Comparison of ENCODE assay signal across 8 cellular contexts in genomic region chr11:66051766-66052663, GRCh38. TPM values are rescaled to one million over a fixed set of nuclear protein-coding genes. Genes with fewer than 3 reads are reported as not detected.
DNase-seq lines count a peak whose midpoint lies in the region; ATAC-seq and TF ChIP-seq lines count a peak whose summit lies in the region.

TSS of gene SF3B2 (plus strand) at chr11:66052364. CDS start at chr11:66052385, 21 bp downstream.

- ATAC-seq in HG02678 (IDR thresholded peaks at IDR 0.05; ENCODE audit: unreplicated experiment) (peak; percentile 94), Right ventricle myocardium inferior (peak; percentile 97)
- peak; percentile 99 for ATAC-seq in activated naive CD8-positive, alpha-beta T cell treated with anti-CD3 and anti-CD28 coated beads, Interleukin-2, amount 10 ng/mL, durations not matched to agents 7 days and 5 days (ENCODE audit: low read depth)

- no peaks in the 10 kb centered on the region for H3K27me3 ChIP-seq in SU-DHL-6 (ENCODE audit: low read length)
- H3K27me3 ChIP-seq in parathyroid adenoma (ENCODE audit: control insufficient read depth, insufficient read depth, low read length): no peaks in the 10 kb centered on the region
- H3K27me3 ChIP-seq in tibial nerve: peaks cover 0 to 19% of the 10 kb centered on the region in 2 donors

- H3K4me3 ChIP-seq in GM12864 (ENCODE audit: low read depth, low read length) (peak within 1 kb of the TSS; percentile 94), SU-DHL-6 (ENCODE audit: insufficient read depth, low read length, poor library complexity, severe bottlenecking) (peak within 1 kb of the TSS; percentile 93), parathyroid adenoma (ENCODE audit: low read depth, low read length) (peak within 1 kb of the TSS; percentile 92), tibial nerve (peak within 1 kb of the TSS; percentile 85 to 98 (median 92))

- peak within 1 kb of the TSS; percentile 47 for H3K27ac ChIP-seq in SU-DHL-6 (ENCODE audit: low read depth, low read length)
- peak within 1 kb of the TSS; percentile 84 for H3K27ac ChIP-seq in parathyroid adenoma
- H3K27ac ChIP-seq in tibial nerve: peak within 1 kb of the TSS; percentile 85 to 95 (median 92)

- H3K9me3 Mint-ChIP-seq in activated naive CD8-positive, alpha-beta T cell treated with anti-CD3 and anti-CD28 coated beads, Interleukin-2, amount 10 ng/mL, durations not matched to agents 7 days and 5 days: no peaks in the 10 kb centered on the region

- no peaks in the 10 kb centered on the region for H3F3A ChIP-seq in SU-DHL-6 (ENCODE audit: insufficient read depth)

- peak; percentile 94 to 95 for TF ChIP-seq EP300 in tibial nerve (IDR thresholded peaks at IDR 0.05)

- H4K20me1 ChIP-seq in SU-DHL-6 (ENCODE audit: low read depth, low read length): no peaks in the 10 kb centered on the region

- peaks cover 20% of the 10 kb centered on the region for H3K36me3 Mint-ChIP-seq in activated naive CD8-positive, alpha-beta T cell treated with anti-CD3 and anti-CD28 coated beads, Interleukin-2, amount 10 ng/mL, durations not matched to agents 7 days and 5 days

- peak within 1 kb of the TSS; percentile 92 for H3K27ac Mint-ChIP-seq in activated naive CD8-positive, alpha-beta T cell treated with anti-CD3 and anti-CD28 coated beads, Interleukin-2, amount 10 ng/mL, durations not matched to agents 7 days and 5 days

- POLR2A ChIA-PET in activated naive CD8-positive, alpha-beta T cell treated with anti-CD3 and anti-CD28 coated beads, Interleukin-2, amount 10 ng/mL, durations not matched to agents 7 days and 5 days (lab: Charles Lee): interaction anchor here (0.6 to 6.5 kb wide), 24 partner anchors 11 to 437 kb away, joined by 3 to 62 read pairs (median 5); partner anchors contain the start of genes BANF1, CCDC85B, CFL1 and EIF1AD

- peak; percentile 96 for DNase-seq in GM12864 (ENCODE audit: low read depth)
- DNase-seq in NCI-H128 (lab: John Stamatoyannopoulos, UW; ENCODE audit: unreplicated experiment): peak; percentile 97
- DNase-seq in activated naive CD8-positive, alpha-beta T cell treated with anti-CD3 and anti-CD28 coated beads, Interleukin-2, amount 10 ng/mL, durations not matched to agents 7 days and 5 days: peak; percentile 96
- peak; percentile 99 for DNase-seq in Right ventricle myocardium inferior (ENCODE audit: missing footprints)
- DNase-seq in tibial nerve (ENCODE audit: low spot score in 2 of 2): peak; percentile 89 to 91

- H2AFZ ChIP-seq in SU-DHL-6 (ENCODE audit: low read depth, low read length, severe bottlenecking) (peak within 1 kb of the TSS; percentile 78), parathyroid adenoma (peak within 1 kb of the TSS; percentile 89)

- peak; percentile 45 to 71 for TF ChIP-seq POLR2A in tibial nerve (IDR thresholded peaks at IDR 0.05)

- intact Hi-C loops in Right ventricle myocardium inferior (cut with DNase I): no loop called here

- H3K36me3 ChIP-seq in SU-DHL-6 (ENCODE audit: low read length): peaks cover 11% of the 10 kb centered on the region; the same call in 1 of the 2 replicates
- H3K36me3 ChIP-seq in parathyroid adenoma (ENCODE audit: control insufficient read depth, insufficient read depth, low read length): no peaks in the 10 kb centered on the region
- peaks cover 0 to 35% (median 11%) of the 10 kb centered on the region in 3 donors for H3K36me3 ChIP-seq in tibial nerve

- TF ChIP-seq CTCF in GM12864 (IDR thresholded peaks at IDR 0.05; ENCODE audit: low read depth, low read length, missing control alignments): no peak
- no peak for TF ChIP-seq CTCF in SU-DHL-6 (IDR thresholded peaks at IDR 0.05; ENCODE audit: insufficient read depth, low read length, poor library complexity, severe bottlenecking)
- peak; percentile 15 for TF ChIP-seq CTCF in parathyroid adenoma (IDR thresholded peaks at IDR 0.05)
- peak in 1 of 5 experiments; percentile 45 for TF ChIP-seq CTCF in tibial nerve (IDR thresholded peaks at IDR 0.05)

- H3K4me2 ChIP-seq in SU-DHL-6 (ENCODE audit: low read depth, low read length, poor library complexity, severe bottlenecking) (peak within 1 kb of the TSS; percentile 78), parathyroid adenoma (ENCODE audit: low read length) (peak within 1 kb of the TSS; percentile 78)

- peak within 1 kb of the TSS; percentile 93 for H3K9ac ChIP-seq in SU-DHL-6 (ENCODE audit: low read length)
- H3K9ac ChIP-seq in parathyroid adenoma: peak within 1 kb of the TSS; percentile 40

- peaks cover 10% of the 10 kb centered on the region for H3K27me3 Mint-ChIP-seq in activated naive CD8-positive, alpha-beta T cell treated with anti-CD3 and anti-CD28 coated beads, Interleukin-2, amount 10 ng/mL, durations not matched to agents 7 days and 5 days

- no peaks in the 10 kb centered on the region for H3K9me3 ChIP-seq in SU-DHL-6 (ENCODE audit: insufficient read depth, low read length)
- H3K9me3 ChIP-seq in parathyroid adenoma (ENCODE audit: control insufficient read depth, low read length): no peaks in the 10 kb centered on the region
- H3K9me3 ChIP-seq in tibial nerve: no peaks in the 10 kb centered on the region

- H3K9me2 ChIP-seq in SU-DHL-6 (replicated peaks; ENCODE audit: insufficient read depth, low read length): no peaks in the 10 kb centered on the region

- H3K4me1 ChIP-seq in parathyroid adenoma (peaks cover 18% of the 10 kb centered on the region), tibial nerve (peaks cover 0 to 55% (median 16%) of the 10 kb centered on the region in 4 donors)

- H3K79me2 ChIP-seq in SU-DHL-6 (ENCODE audit: insufficient read depth, low read length) (peaks cover 28% of the 10 kb centered on the region), parathyroid adenoma (peaks cover 10% of the 10 kb centered on the region)

- H3K4me1 Mint-ChIP-seq in activated naive CD8-positive, alpha-beta T cell treated with anti-CD3 and anti-CD28 coated beads, Interleukin-2, amount 10 ng/mL, durations not matched to agents 7 days and 5 days: peaks cover 28% of the 10 kb centered on the region

- 0 to 1% methylated on average over 27 to 37 of the region's 84 CpGs for WGBS in tibial nerve, 2 donors

- H3K4me3 Mint-ChIP-seq in activated naive CD8-positive, alpha-beta T cell treated with anti-CD3 and anti-CD28 coated beads, Interleukin-2, amount 10 ng/mL, durations not matched to agents 7 days and 5 days: peak within 1 kb of the TSS; percentile 99

RNA-seq across cellular contexts. Expression of gene SF3B2, which starts in this region (rescaled TPM):
- 100 to 1,000 TPM; 231 to 246 TPM for total RNA-seq in activated naive CD8-positive, alpha-beta T cell treated with anti-CD3 and anti-CD28 coated beads, Interleukin-2, amount 10 ng/mL, durations not matched to agents 7 days and 5 days
- total RNA-seq in Right ventricle myocardium inferior (71.8 TPM), tibial nerve (100 to 1,000 TPM; 148 to 216 (median 156) TPM)

Comparison
In these comparisons a context has a peak if more than half of its experiments do, and no peak if none do; other contexts are left out.
1. Peak in every context shown above with its lines: DNase-seq, ATAC-seq, H3K4me3 ChIP-seq and H3K27ac ChIP-seq.